Comparison of ENCODE assay signal across 22 cellular contexts in the genomic region with DNA sequence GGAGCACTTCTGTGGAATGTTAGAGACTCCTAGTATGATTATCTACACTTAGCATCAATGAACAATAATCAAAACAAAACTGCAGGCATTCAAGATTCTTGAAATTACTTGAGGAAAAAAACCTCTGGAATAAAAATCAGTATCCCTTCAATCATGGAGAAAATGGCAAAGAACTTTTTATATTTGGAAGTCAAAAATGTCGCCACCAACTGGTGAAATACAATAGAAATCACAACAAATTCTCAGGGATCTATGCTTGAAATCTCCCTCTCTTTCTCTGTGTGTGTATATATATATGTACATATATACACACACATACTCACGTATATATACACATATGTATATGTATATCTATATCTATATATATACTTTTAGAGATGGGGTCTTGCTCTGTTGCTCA.
DNase-seq lines count a peak whose midpoint lies in the region; ATAC-seq and TF ChIP-seq lines count a peak whose summit lies in the region.
"Had no signal": no experiment of that assay in that cellular context is flagged by ENCODE, and none has a peak within 500 bp of the region (broad histone marks: within the 10 kb centered on the region; RNA-seq: fewer than 3 reads in every experiment).

No MANE protein-coding gene starts in this region.

- H3K4me1 Mint-ChIP-seq in HFFc6 (ENCODE audit: low read depth): peaks cover 19% of the 10 kb centered on the region
- H3K4me1 Mint-ChIP-seq: activated naive CD8-positive, alpha-beta T cell treated with anti-CD3 and anti-CD28 coated beads, Interleukin-2, amount 10 ng/mL, durations not matched to agents 7 days and 5 days; CD8-positive, alpha-beta memory T cell had no signal

- no peaks in the 10 kb centered on the region for H3K9me3 ChIP-seq in BE2C
- H3K9me3 ChIP-seq: mucosa of descending colon, prostate gland had no signal

- H3K4me3 Mint-ChIP-seq in HFFc6: no peak overlapping the region
- H3K4me3 Mint-ChIP-seq: activated naive CD8-positive, alpha-beta T cell treated with anti-CD3 and anti-CD28 coated beads, Interleukin-2, amount 10 ng/mL, durations not matched to agents 7 days and 5 days; CD8-positive, alpha-beta memory T cell had no signal

- H3K4me3 ChIP-seq in GM06990 (replicated peaks; ENCODE audit: low read depth, low read length) (no peak overlapping the region), brain microvascular endothelial cell (ENCODE audit: low read depth, low read length) (no peak overlapping the region), BE2C (ENCODE audit: low read depth, low read length) (no peak overlapping the region)
- H3K4me3 ChIP-seq: coronary artery, mucosa of descending colon, prostate gland had no signal

- TF ChIP-seq CTCF in GM06990 (IDR thresholded peaks at IDR 0.05; ENCODE audit: insufficient read depth, low read length, poor library complexity, severe bottlenecking) (peak; percentile 24), HFFc6 (IDR thresholded peaks at IDR 0.05) (peak; percentile 64), brain microvascular endothelial cell (IDR thresholded peaks at IDR 0.05; ENCODE audit: low read depth, low read length, missing control alignments) (peak; percentile 2), BE2C (IDR thresholded peaks at IDR 0.05; ENCODE audit: low read depth, low read length) (no peak)

- H3K27ac ChIP-seq in brain microvascular endothelial cell: no peak overlapping the region
- H3K27ac ChIP-seq: coronary artery, prostate gland had no signal

- H3K36me3 Mint-ChIP-seq in HFFc6 (ENCODE audit: low read depth): no peaks in the 10 kb centered on the region
- H3K36me3 Mint-ChIP-seq: activated naive CD8-positive, alpha-beta T cell treated with anti-CD3 and anti-CD28 coated beads, Interleukin-2, amount 10 ng/mL, durations not matched to agents 7 days and 5 days; CD8-positive, alpha-beta memory T cell had no signal

- in situ Hi-C loops in brain microvascular endothelial cell (cut with HindIII; ENCODE audit: low pct_ligation_motif_present, low sequenced_read_pairs): no loop called here

- ATAC-seq in GM18861 (IDR thresholded peaks at IDR 0.05; ENCODE audit: unreplicated experiment): no peak
- ATAC-seq: mucosa of descending colon, Right ventricle myocardium inferior had no signal

- DNase-seq in GM06990 (ENCODE audit: extremely low read depth, insufficient read length) (no peak), HFFc6 (no peak), brain microvascular endothelial cell (no peak), iris pigment epithelial cell (ENCODE audit: low read depth) (peak; percentile 3), HuH-7.5 (ENCODE audit: low spot score) (no peak), BE2C (no peak)
- DNase-seq: activated CD8-positive, alpha-beta memory T cell treated with anti-CD3 and anti-CD28 coated beads, Interleukin-2, amount 50 U/mL, for 4 hours; activated naive CD8-positive, alpha-beta T cell treated with anti-CD3 and anti-CD28 coated beads, Interleukin-2, amount 10 ng/mL, durations not matched to agents 7 days and 5 days; CD8-positive, alpha-beta memory T cell; foreskin melanocyte; hippocampal formation; islet precursor cell; mucosa of descending colon; NCI-H1417; NCI-H526; small intestine; stimulated activated CD4-positive, alpha-beta T cell treated with anti-CD3 and anti-CD28 coated beads, Interleukin-2, amount 100 ng/mL, for 48 hours; stimulated activated naive CD4-positive, alpha-beta T cell treated with Interleukin-2 at 50 U/mL for 16 hours had no signal

- H3K36me3 ChIP-seq in GM06990 (ENCODE audit: control insufficient read depth, insufficient read depth, low read length) (no peaks in the 10 kb centered on the region), brain microvascular endothelial cell (replicated peaks) (no peaks in the 10 kb centered on the region), BE2C (no peaks in the 10 kb centered on the region)
- H3K36me3 ChIP-seq: prostate gland had no signal

- no peaks in the 10 kb centered on the region for H3K4me1 ChIP-seq in BE2C
- H3K4me1 ChIP-seq: prostate gland had no signal

- H3K27ac Mint-ChIP-seq in HFFc6: no peak overlapping the region
- H3K27ac Mint-ChIP-seq: activated naive CD8-positive, alpha-beta T cell treated with anti-CD3 and anti-CD28 coated beads, Interleukin-2, amount 10 ng/mL, durations not matched to agents 7 days and 5 days; CD8-positive, alpha-beta memory T cell had no signal

- no peaks in the 10 kb centered on the region for H3K27me3 Mint-ChIP-seq in HFFc6 (ENCODE audit: insufficient read depth)
- H3K27me3 Mint-ChIP-seq: activated naive CD8-positive, alpha-beta T cell treated with anti-CD3 and anti-CD28 coated beads, Interleukin-2, amount 10 ng/mL, durations not matched to agents 7 days and 5 days; CD8-positive, alpha-beta memory T cell had no signal

- no peaks in the 10 kb centered on the region for H3K27me3 ChIP-seq in GM06990 (replicated peaks; ENCODE audit: control insufficient read depth, insufficient read depth, low read length)
- no peaks in the 10 kb centered on the region for H3K27me3 ChIP-seq in brain microvascular endothelial cell (replicated peaks)
- no peaks in the 10 kb centered on the region for H3K27me3 ChIP-seq in BE2C

- no peaks in the 10 kb centered on the region for H3K9me3 Mint-ChIP-seq in HFFc6
- H3K9me3 Mint-ChIP-seq: activated naive CD8-positive, alpha-beta T cell treated with anti-CD3 and anti-CD28 coated beads, Interleukin-2, amount 10 ng/mL, durations not matched to agents 7 days and 5 days; CD8-positive, alpha-beta memory T cell had no signal
